ENCODE assay signal across 8 cellular contexts in the genomic region with DNA sequence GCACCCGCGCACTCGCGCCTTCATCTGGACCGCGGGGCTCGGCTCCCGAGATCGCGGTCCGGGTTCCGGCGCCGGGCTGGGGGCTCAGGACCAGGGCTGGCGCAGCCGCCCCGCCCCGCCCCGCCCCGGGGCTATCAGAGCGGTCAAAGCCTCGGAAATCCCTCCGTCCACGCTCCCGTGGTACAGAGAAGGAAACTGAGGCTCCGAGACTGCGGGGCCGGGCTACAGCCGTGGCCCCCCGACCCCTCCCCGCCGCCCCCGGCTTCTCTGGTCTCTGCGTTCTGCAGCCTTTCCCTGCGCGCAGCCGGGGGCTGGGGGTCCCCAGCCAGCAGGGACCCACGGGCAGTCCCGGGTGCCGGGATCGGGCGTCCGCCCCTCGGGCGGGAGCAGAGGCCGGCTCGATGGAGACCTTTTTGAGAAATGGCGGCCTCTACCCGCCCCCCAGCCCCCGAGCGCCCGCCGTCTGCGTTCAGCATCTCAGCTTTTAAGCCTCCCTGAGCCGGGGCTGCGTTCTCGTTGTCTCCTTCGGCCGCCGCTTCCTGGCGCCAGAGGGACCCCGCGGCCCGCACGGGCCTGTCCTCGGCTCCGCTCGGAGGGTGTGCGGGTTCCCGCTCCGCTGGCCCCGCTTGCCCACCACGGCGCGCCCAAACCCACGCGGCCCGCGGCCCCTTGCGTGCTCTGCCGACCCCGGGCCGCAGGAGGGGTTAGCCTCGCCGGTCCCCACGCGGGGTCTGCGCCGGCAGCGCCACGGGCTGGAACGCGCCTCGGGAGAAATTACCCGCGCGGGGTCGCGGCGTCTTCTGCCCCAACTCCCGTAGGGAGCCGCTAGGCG. TPM values are rescaled to one million over a fixed set of nuclear protein-coding genes. Genes with fewer than 3 reads are reported as not detected.
A peak's percentile ranks its signal among the peaks of the same experiment; 100 is the strongest.
DNase-seq lines count a peak whose midpoint lies in the region; ATAC-seq and TF ChIP-seq lines count a peak whose summit lies in the region.

No MANE protein-coding gene starts in this region.

- H3K27me3 Mint-ChIP-seq in brain = peaks cover 76% of the 10 kb centered on the region

- no peaks in the 10 kb centered on the region for H3K9me3 ChIP-seq in left lung
- no peaks in the 10 kb centered on the region for H3K9me3 ChIP-seq in thoracic aorta

- no peaks in the 10 kb centered on the region for H3K36me3 ChIP-seq in left lung
- no peaks in the 10 kb centered on the region for H3K36me3 ChIP-seq in thoracic aorta

- H3K27me3 ChIP-seq in left lung = peaks cover 73 to 100% of the 10 kb centered on the region in 2 donors
- peaks cover 56% of the 10 kb centered on the region for H3K27me3 ChIP-seq in thoracic aorta (replicated peaks; ENCODE audit: insufficient read depth)

- intact Hi-C loops in left lung (cut with DNase I) = no loop called here

- H3K27ac ChIP-seq in left lung (no peak overlapping the region), thoracic aorta (no peak overlapping the region)

- no peaks in the 10 kb centered on the region for H3K36me3 Mint-ChIP-seq in brain

- no peak overlapping the region for H3K4me3 Mint-ChIP-seq in brain

- H3K4me1 ChIP-seq in left lung (peaks cover 20 to 42% of the 10 kb centered on the region in 2 donors), thoracic aorta (ENCODE audit: control insufficient read depth in 1 of 2, low read depth in 2 of 2) (peaks cover 43 to 49% of the 10 kb centered on the region in 2 donors)

- H3K4me3 ChIP-seq in left lung (peak overlapping the region in 1 of 2 donors; percentile 26), thoracic aorta (peak overlapping the region; percentile 61)

- DNase-seq in GM10266 (ENCODE audit: extremely low spot score) (peak; percentile 64), NCI-H526 treated with DMSO at 0.1 percent for 48 hours (lab: John Stamatoyannopoulos, UW) (peak; percentile 7), left lung (no peak), thoracic aorta (ENCODE audit: low spot score) (no peak)

- peaks cover 0 to 5% (median 0%) of the 10 kb centered on the region in 5 experiments for H3K9me3 Mint-ChIP-seq in brain

- peaks cover 10% of the 10 kb centered on the region for H3K4me1 Mint-ChIP-seq in brain

- ATAC-seq in left lung (peak; percentile 48), thoracic aorta (ENCODE audit: insufficient number of reproducible peaks, low FRiP score, low read depth) (no peak), GM18870 (IDR thresholded peaks at IDR 0.05; ENCODE audit: unreplicated experiment) (no peak), GM18511 (IDR thresholded peaks at IDR 0.05; ENCODE audit: unreplicated experiment) (no peak), GM19351 (IDR thresholded peaks at IDR 0.05; ENCODE audit: unreplicated experiment) (no peak)

- peak; percentile 48 for TF ChIP-seq CTCF in GM10266 (IDR thresholded peaks at IDR 0.05; ENCODE audit: control insufficient read depth, insufficient read depth, low read depth, missing control alignments)
- peak; percentile 72 to 77 for TF ChIP-seq CTCF in brain (conservative IDR thresholded peaks at IDR 0.05)
- peak; percentile 13 for TF ChIP-seq CTCF in left lung (IDR thresholded peaks at IDR 0.05)
- peak; percentile 14 for TF ChIP-seq CTCF in thoracic aorta (IDR thresholded peaks at IDR 0.05)

- H3K27ac Mint-ChIP-seq in brain = no peak overlapping the region

RNA-seq across cellular contexts. Expression of a gene that starts 1.5 kb away (rescaled TPM):
- polyA plus RNA-seq in brain (ENCODE audit: insufficient read depth, low read depth, low replicate concordance) = 22.4 TPM
- total RNA-seq in left lung (under 1 TPM; 0.17 to 0.37 TPM), thoracic aorta (under 1 TPM; 0.56 to 0.68 TPM)

Comparison
In these comparisons a context has a peak if more than half of its experiments do, and no peak if none do; other contexts are left out.
1. DNase-seq: peak in GM10266 (single experiment) and NCI-H526 treated with DMSO at 0.1 percent for 48 hours (single experiment); none in left lung (0 of 2) and thoracic aorta (single experiment).
2. CTCF ChIP-seq: peak in every context shown above with its lines; median percentile 74 in brain; 48 in GM10266; 14 in thoracic aorta; 13 in left lung.